In the genomic region with DNA sequence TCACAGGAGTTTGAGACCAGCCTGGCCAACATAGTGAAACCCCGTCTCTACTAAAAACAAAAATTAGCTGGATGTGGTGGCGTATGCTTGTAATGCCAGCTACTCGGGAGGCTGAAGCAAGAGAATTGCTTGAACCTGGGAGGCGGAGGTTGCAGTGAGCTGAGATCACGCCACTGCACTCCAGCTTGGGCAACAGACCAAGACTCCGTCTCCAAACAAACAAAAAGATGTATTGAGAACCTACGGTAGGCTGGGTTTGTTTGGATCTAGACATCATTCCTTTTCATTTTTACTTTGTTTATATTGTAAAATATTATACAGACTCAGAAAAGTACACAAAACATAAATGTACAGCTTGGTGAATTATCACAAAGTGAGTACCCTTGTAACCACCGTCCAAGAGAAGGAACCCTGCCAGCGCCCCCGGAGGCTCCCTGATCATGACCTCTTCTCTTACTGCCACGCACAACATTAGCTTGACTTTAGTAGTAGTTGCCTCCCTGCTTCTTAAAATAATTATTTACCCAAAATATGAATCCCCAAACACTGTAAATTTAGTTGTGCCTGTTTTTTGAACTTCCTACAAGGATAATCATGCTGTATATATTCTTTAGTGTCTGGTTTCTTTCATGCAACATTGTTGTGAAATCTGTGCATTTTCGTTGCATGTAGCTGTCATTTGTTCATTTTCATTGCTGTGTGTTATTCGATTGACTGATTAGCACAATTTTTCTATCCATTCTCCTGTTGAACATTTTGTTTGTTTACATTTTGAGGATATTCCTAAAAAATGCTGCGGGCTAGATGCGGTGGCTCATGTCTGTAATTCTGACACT, we compare ENCODE assay signal across 24 cellular contexts.
"Had no signal": no experiment of that assay in that cellular context is flagged by ENCODE, and none has a peak within 500 bp of the region (broad histone marks: within the 10 kb centered on the region; RNA-seq: fewer than 3 reads in every experiment).

No MANE protein-coding gene starts in this region.

- ATAC-seq: gastrocnemius medialis; naive thymus-derived CD8-positive, alpha-beta T cell; SK-N-SH treated with all-trans-retinoic acid at 6 μM for 48 hours; stimulated activated memory B cell treated with anti-CD40 and anti-IgM and Interleukin-4, amounts not matched to agents 10 μg/mL and 1 μg/mL and 100 μg/mL, for 72 hours; T-cell had no signal

- H3K4me1 ChIP-seq: colonic mucosa, gastrocnemius medialis had no signal

- H3K9me3 ChIP-seq: colonic mucosa, gastrocnemius medialis, left ventricle myocardium inferior, neutrophil, sigmoid colon, spleen, tibial artery had no signal

- H3K4me3 ChIP-seq: colonic mucosa, gastrocnemius medialis, left ventricle myocardium inferior, sigmoid colon, spleen, tibial artery had no signal

- H3K9me3 Mint-ChIP-seq: activated B cell treated with CpG ODN at 0.5 μM for 24 hours; activated CD4-positive, alpha-beta memory T cell treated with anti-CD3 and anti-CD28 coated beads, Interleukin-2, amount 10 ng/mL, durations not matched to agents 7 days and 5 days; naive thymus-derived CD8-positive, alpha-beta T cell; stimulated activated memory B cell treated with anti-CD40 and anti-IgM and Interleukin-4, amounts not matched to agents 10 μg/mL and 1 μg/mL and 100 μg/mL, for 72 hours; T-cell had no signal

- DNase-seq: activated B cell treated with CpG ODN at 0.5 μM for 24 hours; activated CD4-positive, alpha-beta memory T cell treated with anti-CD3 and anti-CD28 coated beads, Interleukin-2, amount 10 ng/mL, durations not matched to agents 7 days and 5 days; activated CD4-positive, alpha-beta T cell treated with anti-CD3 and anti-CD28 coated beads for 4 hours; activated effector memory CD4-positive, alpha-beta T cell treated with Interleukin-2 at 50 U/mL for 16 hours; activated naive CD4-positive, alpha-beta T cell treated with anti-CD3 and anti-CD28 coated beads, Interleukin-2, amount 50 U/mL, for 16 hours; activated T-cell treated with anti-CD3 and anti-CD28 coated beads, Interleukin-2, amount 50 U/mL, for 1 hour; colonic mucosa; erythroblast; gastrocnemius medialis; head of caudate nucleus; left ventricle myocardium inferior; naive thymus-derived CD8-positive, alpha-beta T cell; sigmoid colon; spleen; stimulated activated CD4-positive, alpha-beta T cell treated with anti-CD3 and anti-CD28 coated beads, Interleukin-4, amount 100 ng/mL, for 4 hours; T-cell; tibial artery had no signal

- FAIRE-seq: astrocyte, bronchial epithelial cell, endometrium had no signal

- H3K27me3 Mint-ChIP-seq: activated B cell treated with CpG ODN at 0.5 μM for 24 hours; activated CD4-positive, alpha-beta memory T cell treated with anti-CD3 and anti-CD28 coated beads, Interleukin-2, amount 10 ng/mL, durations not matched to agents 7 days and 5 days; naive thymus-derived CD8-positive, alpha-beta T cell; stimulated activated memory B cell treated with anti-CD40 and anti-IgM and Interleukin-4, amounts not matched to agents 10 μg/mL and 1 μg/mL and 100 μg/mL, for 72 hours; T-cell had no signal

- H3K27me3 ChIP-seq: colonic mucosa, gastrocnemius medialis, neutrophil, sigmoid colon, spleen, tibial artery had no signal

- H3K9ac ChIP-seq: parathyroid adenoma had no signal

- H3K27ac ChIP-seq: colonic mucosa, gastrocnemius medialis, left ventricle myocardium inferior, neutrophil, parathyroid adenoma, spleen, tibial artery had no signal

- H2AFZ ChIP-seq: parathyroid adenoma had no signal

- H3K27ac Mint-ChIP-seq: activated B cell treated with CpG ODN at 0.5 μM for 24 hours; activated CD4-positive, alpha-beta memory T cell treated with anti-CD3 and anti-CD28 coated beads, Interleukin-2, amount 10 ng/mL, durations not matched to agents 7 days and 5 days; stimulated activated memory B cell treated with anti-CD40 and anti-IgM and Interleukin-4, amounts not matched to agents 10 μg/mL and 1 μg/mL and 100 μg/mL, for 72 hours; T-cell had no signal

- H3K4me3 Mint-ChIP-seq: activated B cell treated with CpG ODN at 0.5 μM for 24 hours; activated CD4-positive, alpha-beta memory T cell treated with anti-CD3 and anti-CD28 coated beads, Interleukin-2, amount 10 ng/mL, durations not matched to agents 7 days and 5 days; naive thymus-derived CD8-positive, alpha-beta T cell; stimulated activated memory B cell treated with anti-CD40 and anti-IgM and Interleukin-4, amounts not matched to agents 10 μg/mL and 1 μg/mL and 100 μg/mL, for 72 hours; T-cell had no signal

- H3K36me3 Mint-ChIP-seq: naive thymus-derived CD8-positive, alpha-beta T cell; T-cell had no signal

- H3K36me3 ChIP-seq: colonic mucosa, gastrocnemius medialis, left ventricle myocardium inferior, neutrophil, sigmoid colon, spleen, tibial artery had no signal
